In the genomic region with DNA sequence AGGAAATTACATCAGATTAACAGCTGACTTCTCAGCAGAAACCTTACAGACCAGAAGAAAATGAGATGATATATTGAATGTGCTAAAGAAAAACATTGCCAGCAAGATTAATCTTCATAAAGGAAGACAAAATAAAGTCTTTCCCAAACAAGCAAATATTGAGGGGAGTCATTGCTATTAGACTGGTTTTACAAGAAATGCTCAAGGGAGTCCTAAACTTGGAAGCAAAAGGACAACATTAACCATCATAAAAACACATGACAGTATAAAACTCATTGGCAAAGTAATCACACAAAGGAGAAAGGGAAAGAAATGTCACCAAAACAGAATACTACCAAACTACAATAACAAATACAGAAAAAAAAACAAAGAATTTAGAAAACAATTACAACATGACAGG, we compare ENCODE assay signal across 20 cellular contexts.
"Had no signal": no experiment of that assay in that cellular context is flagged by ENCODE, and none has a peak within 500 bp of the region (broad histone marks: within the 10 kb centered on the region; RNA-seq: fewer than 3 reads in every experiment).

No MANE protein-coding gene starts in this region.

- ATAC-seq: K562 had no signal

- DNase-seq: activated CD4-positive, alpha-beta T cell treated with anti-CD3 and anti-CD28 coated beads for 4 hours; activated CD8-positive, alpha-beta memory T cell treated with anti-CD3 and anti-CD28 coated beads for 24 hours; activated gamma-delta T cell treated with Interleukin-2 at 50 U/mL for 16 hours; activated T-cell treated with anti-CD3 and anti-CD28 coated beads, Interleukin-2, amount 50 U/mL, for 48 hours; amygdala; Karpas-422; NCI-H1105 treated with DMSO at 0.1 percent for 48 hours; NCI-H1436 treated with DMSO at 0.1 percent for 48 hours; NCI-H187; NCI-H2081; NCI-H510A treated with DMSO at 0.1 percent for 48 hours; NCI-H69; PC-9; SIG-M5; WERI-Rb-1 had no signal

- H3K27me3 Mint-ChIP-seq: activated naive CD4-positive, alpha-beta T cell treated with anti-CD3 and anti-CD28 coated beads, Interleukin-2, amount 50 U/mL, for 24 hours; brain; central memory CD8-positive, alpha-beta T cell had no signal

- H3K4me3 ChIP-seq: K562, PC-9 had no signal

- H2AFZ ChIP-seq: PC-9 had no signal

- H3K27ac ChIP-seq: PC-9, WERI-Rb-1 had no signal

- H3K4me3 Mint-ChIP-seq: activated naive CD4-positive, alpha-beta T cell treated with anti-CD3 and anti-CD28 coated beads, Interleukin-2, amount 50 U/mL, for 24 hours; brain; central memory CD8-positive, alpha-beta T cell had no signal

- H3K4me2 ChIP-seq: PC-9 had no signal

- H3K36me3 ChIP-seq: WERI-Rb-1 had no signal

- H3K27ac Mint-ChIP-seq: activated naive CD4-positive, alpha-beta T cell treated with anti-CD3 and anti-CD28 coated beads, Interleukin-2, amount 50 U/mL, for 24 hours; activated T-helper 2 cell treated with anti-CD3 and anti-CD28 coated beads, Interferon-gamma antibody, Interleukin-2, Interleukin-4, amounts not matched to agents 10 μg/mL and 5 μg/mL and 100 μg/mL, durations not matched to agents 14 hours and 24 hours and 36 hours; brain had no signal
